8 cellular contexts compared by ENCODE assay signal in the genomic region with DNA sequence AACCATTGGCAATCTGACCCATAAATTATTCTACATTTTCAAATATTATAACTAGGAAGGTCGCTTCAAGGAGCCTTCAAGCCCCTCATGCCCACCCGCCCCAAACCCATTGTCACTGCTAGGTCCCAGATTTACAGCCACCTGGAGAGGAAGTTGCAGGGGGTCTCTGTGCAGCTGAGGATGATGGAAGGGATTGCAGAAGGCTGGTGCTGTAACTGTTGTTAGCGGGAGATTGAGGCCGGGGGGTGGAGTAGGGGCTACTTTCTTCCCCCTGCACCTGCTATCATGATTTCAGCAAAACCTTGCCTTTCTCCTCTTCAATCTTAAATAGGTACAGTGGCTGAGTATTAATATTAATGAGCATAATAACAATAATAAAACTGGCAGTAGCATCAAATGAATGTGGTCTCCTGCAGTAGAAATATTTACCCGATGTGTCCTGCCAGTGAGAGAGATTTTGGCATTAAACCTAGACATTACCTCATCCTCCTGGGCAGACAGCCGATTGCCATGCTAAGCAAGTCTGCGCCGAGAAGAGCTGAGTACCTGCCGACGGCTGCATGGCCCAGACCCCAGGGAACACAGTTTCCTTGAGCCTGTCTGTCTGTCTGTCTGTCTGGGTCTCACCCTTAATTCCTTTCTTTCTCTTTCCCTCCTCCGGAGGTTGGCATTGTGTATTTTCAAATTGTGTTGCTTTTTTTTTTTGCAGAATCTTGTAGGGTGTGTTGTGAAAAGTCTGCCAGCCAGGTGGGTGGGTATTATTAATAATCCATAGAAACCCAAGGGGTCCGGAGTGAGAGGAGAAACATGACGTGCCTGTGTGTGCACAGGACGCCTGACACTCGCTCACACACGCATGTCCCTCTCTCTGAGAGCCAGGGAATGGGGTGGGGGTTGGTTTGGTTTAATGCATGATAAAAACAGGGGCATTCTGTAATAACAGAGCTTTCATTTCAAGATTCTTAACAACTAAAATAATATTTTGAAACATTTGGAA.
DNase-seq lines count a peak whose midpoint lies in the region; ATAC-seq, FAIRE-seq and TF ChIP-seq lines count a peak whose summit lies in the region.

No MANE protein-coding gene starts in this region.

- no peaks in the 10 kb centered on the region for H3K9me3 ChIP-seq in left lung
- H3K9me3 ChIP-seq in kidney (ENCODE audit: control insufficient read depth in 1 of 2, low read length in 2 of 2): no peaks in the 10 kb centered on the region

- DNase-seq in AG20443 (ENCODE audit: low spot score): peak; percentile 79
- DNase-seq in NCI-H1417 (lab: John Stamatoyannopoulos, UW): peak in 2 of 3 experiments; percentile 49 to 83
- DNase-seq in cardiac fibroblast (ENCODE audit: low read depth in 2 of 2): peak; percentile 43 to 59
- DNase-seq in left lung: peak in 1 of 2 donors; percentile 59
- no peak for DNase-seq in kidney
- DNase-seq in NCI-H1930 (lab: John Stamatoyannopoulos, UW): no peak

- no peaks in the 10 kb centered on the region for H3K36me3 ChIP-seq in left lung
- peaks cover 0 to 2% of the 10 kb centered on the region in 2 donors for H3K36me3 ChIP-seq in kidney (ENCODE audit: control insufficient read depth in 1 of 2, insufficient read depth in 2 of 2, low read length in 2 of 2)

- peak overlapping the region in 1 of 2 donors; percentile 33 for H3K27ac ChIP-seq in left lung
- no peak overlapping the region for H3K27ac ChIP-seq in kidney (ENCODE audit: low read depth in 2 of 2, low read length in 2 of 2)

- no peak overlapping the region for H3K9ac ChIP-seq in kidney (ENCODE audit: low read length in 2 of 2)

- H3K27me3 ChIP-seq in left lung: no peaks in the 10 kb centered on the region

- TF ChIP-seq CTCF in cardiac fibroblast (IDR thresholded peaks at IDR 0.05; ENCODE audit: low read depth, low read length) (no peak), left lung (IDR thresholded peaks at IDR 0.05) (no peak), kidney (IDR thresholded peaks at IDR 0.05; ENCODE audit: borderline replicate concordance, extremely low read depth, insufficient read depth) (no peak)

- H3K4me1 ChIP-seq in left lung (peaks cover 12 to 16% of the 10 kb centered on the region in 2 donors), kidney (ENCODE audit: control insufficient read depth in 1 of 2, insufficient read depth in 1 of 2, low read depth in 1 of 2, low read length in 2 of 2) (peaks cover 6 to 11% of the 10 kb centered on the region in 2 donors)

- intact Hi-C loops in left lung (cut with DNase I): no loop called here
- intact Hi-C loops in kidney (cut with DNase I): no loop called here

- peak; percentile 90 for ATAC-seq in left lung
- no peak for ATAC-seq in GM18511 (IDR thresholded peaks at IDR 0.05; ENCODE audit: unreplicated experiment)
- no peak for ATAC-seq in GM18519 (IDR thresholded peaks at IDR 0.05; ENCODE audit: low FRiP score, unreplicated experiment)

- H3K4me3 ChIP-seq in cardiac fibroblast (replicated peaks in 1 of 2; ENCODE audit: low read depth in 2 of 2, low read length in 2 of 2) (no peak overlapping the region), left lung (no peak overlapping the region), kidney (ENCODE audit: low read length in 2 of 2) (peak overlapping the region in 1 of 2 donors; percentile 2)

- FAIRE-seq in kidney (lab: Jason Lieb, UNC): no peak

Comparison
In these comparisons a context has a peak if more than half of its experiments do, and no peak if none do; other contexts are left out.
1. DNase-seq: peak in AG20443 (single experiment), NCI-H1417 (2 of 3) and cardiac fibroblast (2 of 2); none in kidney (single experiment) and NCI-H1930 (0 of 2).